In the genomic region with DNA sequence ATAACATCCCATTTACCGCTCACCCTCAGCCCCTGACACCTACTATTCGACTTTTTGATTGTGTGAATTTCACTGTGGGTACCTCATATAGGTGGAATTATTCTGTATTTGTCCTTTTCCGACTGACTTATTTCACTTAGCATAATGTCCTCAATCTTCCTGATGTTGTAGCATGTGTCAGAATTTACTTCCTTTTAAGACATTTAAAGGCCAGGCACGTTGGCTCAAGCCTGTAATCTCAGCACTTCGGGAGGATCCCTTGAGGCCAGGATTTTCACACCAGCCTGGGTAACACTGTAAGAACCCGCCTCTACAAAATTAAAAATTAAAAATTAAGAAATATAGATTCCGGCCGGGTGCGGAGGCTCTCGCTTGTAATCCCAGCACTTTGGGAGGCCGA, we compare ENCODE assay signal across 12 cellular contexts. TPM values are rescaled to one million over a fixed set of nuclear protein-coding genes. Genes with fewer than 3 reads are reported as not detected.
A peak's percentile ranks its signal among the peaks of the same experiment; 100 is the strongest.
DNase-seq lines count a peak whose midpoint lies in the region; ATAC-seq and TF ChIP-seq lines count a peak whose summit lies in the region.
"Had no signal": no experiment of that assay in that cellular context is flagged by ENCODE, and none has a peak within 500 bp of the region (broad histone marks: within the 10 kb centered on the region; RNA-seq: fewer than 3 reads in every experiment).

No MANE protein-coding gene starts in this region.

- intact Hi-C loops in right lobe of liver (cut with DNase I), result no loop called here

- no peaks in the 10 kb centered on the region for H3K9me3 Mint-ChIP-seq in endothelial cell (ENCODE audit: unreplicated experiment)
- H3K9me3 Mint-ChIP-seq: H9 had no signal

- H3K27me3 ChIP-seq in right lobe of liver (no peaks in the 10 kb centered on the region), upper lobe of left lung (no peaks in the 10 kb centered on the region)

- H3K4me3 Mint-ChIP-seq in endothelial cell (ENCODE audit: unreplicated experiment), result peak overlapping the region; percentile 52
- H3K4me3 Mint-ChIP-seq: CD14-positive monocyte; CD8-positive, alpha-beta memory T cell; H9 had no signal

- H3K4me1 Mint-ChIP-seq in endothelial cell (ENCODE audit: unreplicated experiment), result no peaks in the 10 kb centered on the region
- H3K4me1 Mint-ChIP-seq: CD14-positive monocyte had no signal

- H3K27ac ChIP-seq in right lobe of liver (peak overlapping the region in 2 of 3 donors; percentile 32 to 53), upper lobe of left lung (peak overlapping the region; percentile 17 to 44 (median 43))

- TF ChIP-seq POLR2A in right lobe of liver (IDR thresholded peaks at IDR 0.05) (no peak), upper lobe of left lung (IDR thresholded peaks at IDR 0.05) (no peak)

- ATAC-seq in right lobe of liver (no peak), upper lobe of left lung (ENCODE audit: low FRiP score in 2 of 2) (no peak)

- peak overlapping the region; percentile 35; the same call in 1 of the 2 replicates for H3K9ac ChIP-seq in ES-I3 (ENCODE audit: low read depth, low read length)

- in situ Hi-C loops in ACHN (cut with HindIII; ENCODE audit: low pct_ligation_motif_present, low pct_unique_long_range_greater_than_20kb, low sequenced_read_pairs), result no loop called here

- no peak for DNase-seq in endothelial cell (ENCODE audit: low spot score)
- DNase-seq in right lobe of liver, result peak in 2 of 3 donors; percentile 2 to 19
- DNase-seq in upper lobe of left lung, result peak in 1 of 2 donors; percentile 33
- DNase-seq in ACHN, result no peak
- DNase-seq in SW480 (ENCODE audit: low spot score), result no peak
- DNase-seq in NCI-H510A (lab: John Stamatoyannopoulos, UW), result no peak
- DNase-seq: CD8-positive, alpha-beta memory T cell; DMS53; GOT3; H9 had no signal

- no peak overlapping the region for H3K27ac Mint-ChIP-seq in endothelial cell (ENCODE audit: unreplicated experiment)

- peaks cover 5% of the 10 kb centered on the region for H3K36me3 Mint-ChIP-seq in endothelial cell (ENCODE audit: low read depth, unreplicated experiment)

- H3K27me3 Mint-ChIP-seq in endothelial cell (ENCODE audit: unreplicated experiment), result peaks cover 3% of the 10 kb centered on the region
- H3K27me3 Mint-ChIP-seq: CD8-positive, alpha-beta memory T cell had no signal

- H3K36me3 ChIP-seq in ES-I3 (ENCODE audit: insufficient read depth, low read length) (no peaks in the 10 kb centered on the region), right lobe of liver (no peaks in the 10 kb centered on the region), upper lobe of left lung (peaks cover 0 to 23% (median 17%) of the 10 kb centered on the region in 4 donors)

- TF ChIP-seq CTCF in endothelial cell (IDR thresholded peaks at IDR 0.05; ENCODE audit: unreplicated experiment) (no peak), right lobe of liver (IDR thresholded peaks at IDR 0.05) (no peak), upper lobe of left lung (IDR thresholded peaks at IDR 0.05) (no peak)

- H3K4me3 ChIP-seq in right lobe of liver (peak overlapping the region in 1 of 3 donors; percentile 8), upper lobe of left lung (peak overlapping the region in 1 of 4 donors; percentile 39)

- H3K9me3 ChIP-seq in ES-I3 (ENCODE audit: control insufficient read depth, insufficient read depth, low read length), result no peaks in the 10 kb centered on the region
- H3K9me3 ChIP-seq in right lobe of liver, result no peaks in the 10 kb centered on the region
- H3K9me3 ChIP-seq in upper lobe of left lung, result no peaks in the 10 kb centered on the region

- TF ChIP-seq EP300 in upper lobe of left lung (IDR thresholded peaks at IDR 0.05), result no peak

- H3K4me1 ChIP-seq in ES-I3 (ENCODE audit: insufficient read depth, low read length) (no peaks in the 10 kb centered on the region), right lobe of liver (peaks cover 0 to 7% (median 0%) of the 10 kb centered on the region in 4 donors), upper lobe of left lung (no peaks in the 10 kb centered on the region)

- 61% methylated on average over 11 of the region's 11 CpGs for WGBS in right lobe of liver (ENCODE audit: insufficient coverage, low coverage, low lambda C conversion rate, missing lambda C conversion rate)
- WGBS in upper lobe of left lung, 2 donors, result 64 to 74% methylated on average over 11 of the region's 11 CpGs

RNA-seq across cellular contexts. Expression of gene ZNF490, which starts 13.0 kb away (rescaled TPM):
- total RNA-seq in endothelial cell (ENCODE audit: unreplicated experiment) (11.9 TPM), right lobe of liver (1 to 10 TPM; 3.6 to 7.0 (median 4.3) TPM), upper lobe of left lung (10 to 100 TPM in 2 of 6 donors, 1 to 10 TPM in 4; 4.3 to 11.6 (median 9.0) TPM)

RNA-seq across cellular contexts. Expression of gene ZNF791, which starts 13.1 kb away (rescaled TPM):
- total RNA-seq in endothelial cell (ENCODE audit: unreplicated experiment), result 29.3 TPM
- 10 to 100 TPM in 1 of 6 experiments, 1 to 10 TPM in 5; 5.5 to 10.7 (median 7.8) TPM for total RNA-seq in right lobe of liver
- 10 to 100 TPM; 12.6 to 29.3 (median 21.9) TPM for total RNA-seq in upper lobe of left lung

RNA-seq across cellular contexts. Expression of gene ZNF564, which starts 46.3 kb away (rescaled TPM):
- total RNA-seq in endothelial cell (ENCODE audit: unreplicated experiment) (18.8 TPM), right lobe of liver (1 to 10 TPM; 3.1 to 8.1 (median 5.3) TPM), upper lobe of left lung (10 to 100 TPM in 4 of 6 donors, 1 to 10 TPM in 2; 5.0 to 28.3 (median 12.2) TPM)

Comparison
In these comparisons a context has a peak if more than half of its experiments do, and no peak if none do; other contexts are left out.
1. DNase-seq: peak in right lobe of liver (2 of 3); none in endothelial cell (single experiment), ACHN (single experiment), SW480 (single experiment) and NCI-H510A (single experiment).